10 cellular contexts compared by ENCODE assay signal in the genomic region with DNA sequence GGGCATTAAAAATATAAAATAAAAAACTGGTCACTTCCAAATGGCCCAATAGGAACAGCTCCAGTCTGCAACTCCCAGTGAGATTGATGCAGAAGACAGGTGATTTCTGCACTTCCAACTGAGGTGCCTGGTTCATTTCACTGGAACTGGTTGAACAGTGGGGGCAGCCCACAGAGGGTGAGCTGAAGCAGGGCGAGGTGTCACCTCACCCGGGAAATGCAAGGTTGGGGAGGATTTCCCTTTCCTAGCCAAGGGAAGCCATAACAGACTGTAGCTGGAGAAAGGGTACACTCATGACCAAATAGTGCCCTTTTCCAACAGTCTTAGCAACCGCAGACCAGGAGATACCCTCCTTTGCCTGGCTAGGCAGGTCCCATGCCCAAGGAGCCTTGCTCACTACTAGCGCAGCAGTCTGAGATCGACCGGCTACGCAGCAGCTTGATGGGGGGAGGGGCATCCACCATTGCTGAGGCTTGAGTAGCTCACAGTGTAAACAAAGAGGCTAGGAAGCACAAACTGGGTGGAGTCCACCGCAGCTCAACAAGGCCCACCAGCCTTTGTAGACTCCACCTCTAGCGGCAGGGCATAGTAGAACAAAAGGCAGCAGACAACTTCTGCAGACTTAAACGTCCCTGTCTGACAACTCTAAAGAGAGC. TPM values are rescaled to one million over a fixed set of nuclear protein-coding genes. Genes with fewer than 3 reads are reported as not detected.
DNase-seq lines count a peak whose midpoint lies in the region; ATAC-seq and TF ChIP-seq lines count a peak whose summit lies in the region.
"Had no signal": no experiment of that assay in that cellular context is flagged by ENCODE, and none has a peak within 500 bp of the region (broad histone marks: within the 10 kb centered on the region; RNA-seq: fewer than 3 reads in every experiment).

No MANE protein-coding gene starts in this region.

- no peaks in the 10 kb centered on the region for H3K27me3 Mint-ChIP-seq in activated CD8-positive, alpha-beta memory T cell treated with anti-CD3 and anti-CD28 coated beads, Interleukin-2, amount 10 ng/mL, durations not matched to agents 7 days and 5 days
- H3K27me3 Mint-ChIP-seq in T-helper 17 cell (no peaks in the 10 kb centered on the region), endodermal cell (ENCODE audit: insufficient read depth) (no peaks in the 10 kb centered on the region)

- H3K27ac ChIP-seq in endodermal cell (ENCODE audit: low read depth, low read length), result no peak overlapping the region
- H3K27ac ChIP-seq in esophagus squamous epithelium, result no peak overlapping the region

- peak overlapping the region; percentile 3 for H3K27ac Mint-ChIP-seq in activated CD8-positive, alpha-beta memory T cell treated with anti-CD3 and anti-CD28 coated beads, Interleukin-2, amount 10 ng/mL, durations not matched to agents 7 days and 5 days
- H3K27ac Mint-ChIP-seq in T-helper 17 cell (peak overlapping the region; percentile 87), endodermal cell (peak overlapping the region; percentile 44)

- intact Hi-C loops in posterior vena cava (cut with DNase I), result no loop called here
- intact Hi-C loops in esophagus squamous epithelium (cut with DNase I), result no loop called here

- CTCF ChIA-PET in activated CD8-positive, alpha-beta memory T cell treated with anti-CD3 and anti-CD28 coated beads, Interleukin-2, amount 10 ng/mL, durations not matched to agents 7 days and 5 days (lab: Charles Lee), result interaction anchor here (0.9 kb wide), 1 partner anchor 10 kb away, joined by 3 read pairs; no protein-coding TSS in a partner anchor

- WGBS in endodermal cell (ENCODE audit: insufficient coverage in 1 of 2, insufficient read length in 1 of 2), 2 experiments, result 50 to 57% methylated on average over 8 to 10 of the region's 10 CpGs
- WGBS in esophagus squamous epithelium, 2 donors, result 54 to 62% methylated on average over 4 to 5 of the region's 10 CpGs

- peak; percentile 85 for DNase-seq in activated CD8-positive, alpha-beta memory T cell treated with anti-CD3 and anti-CD28 coated beads, Interleukin-2, amount 10 ng/mL, durations not matched to agents 7 days and 5 days
- no peak for DNase-seq in activated CD8-positive, alpha-beta memory T cell treated with anti-CD3 and anti-CD28 coated beads, Interleukin-2, amount 50 U/mL, for 48 hours
- DNase-seq in T-helper 17 cell, result peak in 2 of 3 donors; percentile 13 to 39
- peak; percentile 93 for DNase-seq in endodermal cell
- DNase-seq in posterior vena cava (ENCODE audit: low spot score), result peak; percentile 64
- no peak for DNase-seq in esophagus squamous epithelium (lab: John Stamatoyannopoulos, UW)
- DNase-seq in COLO829 (ENCODE audit: low spot score), result no peak
- no peak for DNase-seq in middle frontal gyrus (ENCODE audit: extremely low spot score, low spot score)
- DNase-seq: NCI-H1694 had no signal

- H3K4me3 ChIP-seq in endodermal cell (ENCODE audit: low read length), result peak overlapping the region; percentile 49
- no peak overlapping the region for H3K4me3 ChIP-seq in esophagus squamous epithelium

- no peaks in the 10 kb centered on the region for H3K9me3 ChIP-seq in T-helper 17 cell (ENCODE audit: control insufficient read depth, low read length, poor library complexity, severe bottlenecking)
- no peaks in the 10 kb centered on the region for H3K9me3 ChIP-seq in endodermal cell (ENCODE audit: control insufficient read depth, low read length)
- no peaks in the 10 kb centered on the region for H3K9me3 ChIP-seq in esophagus squamous epithelium

- TF ChIP-seq CTCF in endodermal cell (conservative IDR thresholded peaks at IDR 0.05) (peak; percentile 52), esophagus squamous epithelium (IDR thresholded peaks at IDR 0.05) (no peak)

- H3K4me3 Mint-ChIP-seq in activated CD8-positive, alpha-beta memory T cell treated with anti-CD3 and anti-CD28 coated beads, Interleukin-2, amount 10 ng/mL, durations not matched to agents 7 days and 5 days, result peak overlapping the region; percentile 34
- H3K4me3 Mint-ChIP-seq in T-helper 17 cell, result peak overlapping the region; percentile 39
- H3K4me3 Mint-ChIP-seq in endodermal cell, result peak overlapping the region; percentile 29

- peaks cover 17% of the 10 kb centered on the region for H3K4me1 Mint-ChIP-seq in activated CD8-positive, alpha-beta memory T cell treated with anti-CD3 and anti-CD28 coated beads, Interleukin-2, amount 10 ng/mL, durations not matched to agents 7 days and 5 days
- H3K4me1 Mint-ChIP-seq in T-helper 17 cell (peaks cover 27% of the 10 kb centered on the region), endodermal cell (peaks cover 7% of the 10 kb centered on the region)

- H3K4me1 ChIP-seq in endodermal cell (ENCODE audit: control insufficient read depth, insufficient read depth, low read length) (no peaks in the 10 kb centered on the region), esophagus squamous epithelium (no peaks in the 10 kb centered on the region)

- peaks cover 2% of the 10 kb centered on the region for H3K9me3 Mint-ChIP-seq in activated CD8-positive, alpha-beta memory T cell treated with anti-CD3 and anti-CD28 coated beads, Interleukin-2, amount 10 ng/mL, durations not matched to agents 7 days and 5 days (ENCODE audit: low read depth)
- H3K9me3 Mint-ChIP-seq in endodermal cell, result peaks cover 4% of the 10 kb centered on the region

- H3K27me3 ChIP-seq in endodermal cell (ENCODE audit: control insufficient read depth, insufficient read depth, low read length, poor library complexity, severe bottlenecking) (no peaks in the 10 kb centered on the region), esophagus squamous epithelium (no peaks in the 10 kb centered on the region)

- H3K36me3 Mint-ChIP-seq in activated CD8-positive, alpha-beta memory T cell treated with anti-CD3 and anti-CD28 coated beads, Interleukin-2, amount 10 ng/mL, durations not matched to agents 7 days and 5 days, result peaks cover 20% of the 10 kb centered on the region
- H3K36me3 Mint-ChIP-seq in T-helper 17 cell (ENCODE audit: low read depth) (peaks cover 7% of the 10 kb centered on the region), endodermal cell (ENCODE audit: low read depth) (no peaks in the 10 kb centered on the region)

- ATAC-seq in activated CD8-positive, alpha-beta memory T cell treated with anti-CD3 and anti-CD28 coated beads, Interleukin-2, amount 10 ng/mL, durations not matched to agents 7 days and 5 days, result peak; percentile 97
- peak; percentile 92 for ATAC-seq in T-helper 17 cell

- no peak for TF ChIP-seq POLR2A in esophagus squamous epithelium (IDR thresholded peaks at IDR 0.05)

- H3K9ac ChIP-seq in endodermal cell (ENCODE audit: extremely low read depth, low read length, poor library complexity, severe bottlenecking), result no peak overlapping the region

- H3K36me3 ChIP-seq in endodermal cell (ENCODE audit: control insufficient read depth, insufficient read depth, low read length), result no peaks in the 10 kb centered on the region
- no peaks in the 10 kb centered on the region for H3K36me3 ChIP-seq in esophagus squamous epithelium

RNA-seq across cellular contexts. Expression of a gene that starts 12.7 kb away (rescaled TPM):
- total RNA-seq in activated CD8-positive, alpha-beta memory T cell treated with anti-CD3 and anti-CD28 coated beads, Interleukin-2, amount 10 ng/mL, durations not matched to agents 7 days and 5 days, result 1 to 10 TPM; 1.0 to 1.5 TPM
- total RNA-seq in T-helper 17 cell (1 to 10 TPM in 1 of 2 donors, under 1 TPM in 1; 0.37 to 1.8 TPM), endodermal cell (under 1 TPM; 0.97 to 0.99 TPM), posterior vena cava (not detected), esophagus squamous epithelium (not detected)
- polyA plus RNA-seq in endodermal cell (2013, experiment 1 of 2), result 0.64 TPM
- not detected for polyA plus RNA-seq in endodermal cell (2013, experiment 2 of 2)
- polyA plus RNA-seq: neural cell had no signal

RNA-seq across cellular contexts. Expression of a gene that starts 22.5 kb away (rescaled TPM):
- 1 to 10 TPM; 2.1 to 4.0 TPM for total RNA-seq in activated CD8-positive, alpha-beta memory T cell treated with anti-CD3 and anti-CD28 coated beads, Interleukin-2, amount 10 ng/mL, durations not matched to agents 7 days and 5 days
- 1 to 10 TPM; 1.3 to 1.8 TPM for total RNA-seq in T-helper 17 cell
- 1 to 10 TPM; 2.3 to 7.9 TPM for total RNA-seq in endodermal cell
- 1.7 TPM for polyA plus RNA-seq in endodermal cell (2013, experiment 1 of 2)
- polyA plus RNA-seq in endodermal cell (2013, experiment 2 of 2), result 2.6 TPM
- total RNA-seq in posterior vena cava, result not detected
- total RNA-seq in esophagus squamous epithelium, result not detected
- polyA plus RNA-seq: neural cell had no signal

Comparison
In these comparisons a context has a peak if more than half of its experiments do, and no peak if none do; other contexts are left out.
1. DNase-seq: peak in activated CD8-positive, alpha-beta memory T cell treated with anti-CD3 and anti-CD28 coated beads, Interleukin-2, amount 10 ng/mL, durations not matched to agents 7 days and 5 days (single experiment), T-helper 17 cell (2 of 3), endodermal cell (single experiment) and posterior vena cava (single experiment); none in activated CD8-positive, alpha-beta memory T cell treated with anti-CD3 and anti-CD28 coated beads, Interleukin-2, amount 50 U/mL, for 48 hours (single experiment), esophagus squamous epithelium (single experiment), COLO829 (single experiment) and middle frontal gyrus (single experiment).
2. H3K27ac Mint-ChIP-seq: peak in every context shown above with its lines; median percentile 87 in T-helper 17 cell; 44 in endodermal cell; 3 in activated CD8-positive, alpha-beta memory T cell treated with anti-CD3 and anti-CD28 coated beads, Interleukin-2, amount 10 ng/mL, durations not matched to agents 7 days and 5 days.
3. Peak in every context shown above with its lines, with median percentiles within 50 percentile points of each other: H3K4me3 Mint-ChIP-seq.